In genomic region chr11:85835263-85835662, GRCh38 we compare ENCODE assay signal across 4 cellular contexts. TPM values are rescaled to one million over a fixed set of nuclear protein-coding genes. Genes with fewer than 3 reads are reported as not detected.
"Had no signal": no experiment of that assay in that cellular context is flagged by ENCODE, and none has a peak within 500 bp of the region (broad histone marks: within the 10 kb centered on the region; RNA-seq: fewer than 3 reads in every experiment).

No MANE protein-coding gene starts in this region.

- DNase-seq: GDM1, GF-D8 had no signal

- H3K4me3 ChIP-seq: GM12878 had no signal

- ATAC-seq: GM12878 had no signal

RNA-seq across cellular contexts. Expression of gene CCDC83, which starts 19.9 kb away (rescaled TPM):
- total RNA-seq: G401, GM12878 had no signal
- polyA plus RNA-seq: GM12878 had no signal
